ENCODE assay signal across 1 cellular context in genomic region chr7:155644178-155644970, GRCh38.
TF ChIP-seq lines count a peak whose summit lies in the region.

A gene with protein sequence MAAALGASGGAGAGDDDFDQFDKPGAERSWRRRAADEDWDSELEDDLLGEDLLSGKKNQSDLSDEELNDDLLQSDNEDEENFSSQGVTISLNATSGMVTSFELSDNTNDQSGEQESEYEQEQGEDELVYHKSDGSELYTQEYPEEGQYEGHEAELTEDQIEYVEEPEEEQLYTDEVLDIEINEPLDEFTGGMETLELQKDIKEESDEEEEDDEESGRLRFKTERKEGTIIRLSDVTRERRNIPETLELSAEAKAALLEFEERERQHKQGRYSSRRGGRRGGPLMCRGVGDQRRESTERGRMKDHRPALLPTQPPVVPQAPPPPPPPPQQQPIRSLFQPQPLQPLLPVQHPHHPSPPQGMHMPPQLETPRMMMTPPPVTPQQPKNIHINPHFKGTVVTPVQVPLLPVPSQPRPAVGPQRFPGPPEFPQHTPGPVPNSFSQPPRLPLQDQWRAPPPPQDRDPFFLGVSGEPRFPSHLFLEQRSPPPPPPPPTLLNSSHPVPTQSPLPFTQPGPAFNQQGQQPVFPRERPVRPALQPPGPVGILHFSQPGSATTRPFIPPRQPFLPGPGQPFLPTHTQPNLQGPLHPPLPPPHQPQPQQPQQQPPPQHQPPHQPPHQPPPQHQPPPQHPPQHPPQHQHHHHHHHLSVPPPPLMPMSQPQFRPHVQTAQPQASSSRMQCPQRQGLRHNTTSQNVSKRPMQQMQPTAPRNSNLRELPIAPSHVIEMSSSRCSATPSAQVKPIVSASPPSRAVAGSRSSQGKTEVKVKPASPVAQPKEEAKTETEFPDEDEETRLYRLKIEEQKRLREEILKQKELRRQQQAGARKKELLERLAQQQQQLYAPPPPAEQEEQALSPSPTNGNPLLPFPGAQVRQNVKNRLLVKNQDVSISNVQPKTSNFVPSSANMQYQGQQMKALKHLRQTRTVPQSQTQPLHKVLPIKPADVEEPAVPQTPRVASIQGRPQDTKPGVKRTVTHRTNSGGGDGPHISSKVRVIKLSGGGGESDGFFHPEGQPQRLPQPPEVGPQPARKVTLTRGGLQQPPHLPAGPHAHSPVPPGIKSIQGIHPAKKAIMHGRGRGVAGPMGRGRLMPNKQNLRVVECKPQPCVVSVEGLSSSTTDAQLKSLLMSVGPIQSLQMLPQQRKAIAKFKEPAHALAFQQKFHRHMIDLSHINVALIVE (plus strand): TSS chr7:155644661. CDS start chr7:155644877, 216 bp downstream.

TF ChIP-seq in HepG2, 621 proteins besides CTCF, POLR2A, EP300 and RAD21 (continued from another document and continues in another):
- TF ChIP-seq, protein P1, sequence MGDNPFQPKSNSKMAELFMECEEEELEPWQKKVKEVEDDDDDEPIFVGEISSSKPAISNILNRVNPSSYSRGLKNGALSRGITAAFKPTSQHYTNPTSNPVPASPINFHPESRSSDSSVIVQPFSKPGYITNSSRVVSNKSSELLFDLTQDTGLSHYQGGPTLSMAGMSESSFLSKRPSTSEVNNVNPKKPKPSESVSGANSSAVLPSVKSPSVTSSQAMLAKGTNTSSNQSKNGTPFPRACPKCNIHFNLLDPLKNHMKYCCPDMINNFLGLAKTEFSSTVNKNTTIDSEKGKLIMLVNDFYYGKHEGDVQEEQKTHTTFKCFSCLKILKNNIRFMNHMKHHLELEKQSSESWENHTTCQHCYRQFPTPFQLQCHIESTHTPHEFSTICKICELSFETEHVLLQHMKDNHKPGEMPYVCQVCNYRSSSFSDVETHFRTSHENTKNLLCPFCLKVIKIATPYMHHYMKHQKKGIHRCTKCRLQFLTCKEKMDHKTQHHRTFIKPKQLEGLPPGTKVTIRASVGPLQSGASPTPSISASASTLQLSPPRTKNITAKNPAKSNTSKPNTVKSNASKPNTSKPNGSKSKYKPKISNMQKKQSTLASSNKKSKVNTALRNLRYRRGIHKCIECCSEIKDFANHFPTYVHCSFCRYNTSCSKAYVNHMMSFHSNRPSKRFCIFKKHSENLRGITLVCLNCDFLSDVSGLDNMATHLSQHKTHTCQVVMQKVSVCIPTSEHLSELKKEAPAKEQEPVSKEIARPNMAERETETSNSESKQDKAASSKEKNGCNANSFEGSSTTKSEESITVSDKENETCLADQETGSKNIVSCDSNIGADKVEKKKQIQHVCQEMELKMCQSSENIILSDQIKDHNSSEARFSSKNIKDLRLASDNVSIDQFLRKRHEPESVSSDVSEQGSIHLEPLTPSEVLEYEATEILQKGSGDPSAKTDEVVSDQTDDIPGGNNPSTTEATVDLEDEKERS (CRISPR knock-in tag; IDR thresholded peaks at IDR 0.05): peak; percentile 63; the same call in 1 of the 2 replicates
- TF ChIP-seq ZNF383 (CRISPR knock-in tag; IDR thresholded peaks at IDR 0.05; ENCODE audit: borderline replicate concordance) (no peak), ZBTB20 (CRISPR knock-in tag; IDR thresholded peaks at IDR 0.05; ENCODE audit: borderline replicate concordance, low read depth) (no peak), RBFOX2 (IDR thresholded peaks at IDR 0.05; ENCODE audit: low read depth, low read length) (peak; percentile 90), ZNF674 (CRISPR knock-in tag; IDR thresholded peaks at IDR 0.05; ENCODE audit: low read depth) (peak; percentile 83; the same call in 1 of the 2 replicates), ZNF124 (CRISPR knock-in tag; IDR thresholded peaks at IDR 0.05) (peak; percentile 52; the same call in 1 of the 2 replicates), ZNF547 (CRISPR knock-in tag; IDR thresholded peaks at IDR 0.05) (peak; percentile 95), GATAD2A (CRISPR knock-in tag; IDR thresholded peaks at IDR 0.05) (peak; percentile 38; the same call in 1 of the 2 replicates), ETV5 (CRISPR knock-in tag; IDR thresholded peaks at IDR 0.05; ENCODE audit: borderline replicate concordance) (no peak; the same call in none of the 2 replicates), BHLHE40 (IDR thresholded peaks at IDR 0.05; ENCODE audit: low read length) (no peak), ZC3H13 (CRISPR knock-in tag; IDR thresholded peaks at IDR 0.05) (peak; percentile 88), MAFK (conservative IDR thresholded peaks at IDR 0.05 in 1 of 2, IDR thresholded peaks at IDR 0.05 in 1 of 2; ENCODE audit: low read length in 2 of 2) (no peak), MAZ (IDR thresholded peaks at IDR 0.05; ENCODE audit: borderline replicate concordance, low read depth, low read length) (no peak), MAZ (CRISPR knock-in tag; IDR thresholded peaks at IDR 0.05; ENCODE audit: low read depth) (peak; percentile 63; the same call in 1 of the 2 replicates), ZNF207 (IDR thresholded peaks at IDR 0.05; ENCODE audit: borderline replicate concordance) (no peak), SCMH1 (CRISPR knock-in tag; IDR thresholded peaks at IDR 0.05; ENCODE audit: borderline replicate concordance) (no peak), ZNF713 (CRISPR knock-in tag; IDR thresholded peaks at IDR 0.05) (no peak), ZBTB3 (CRISPR knock-in tag; IDR thresholded peaks at IDR 0.05; ENCODE audit: borderline replicate concordance, low read depth) (no peak), CBX5 (CRISPR knock-in tag; IDR thresholded peaks at IDR 0.05; ENCODE audit: borderline replicate concordance) (0 out of 2 replicates have a peak, but pooled peaks have one; percentile 42), ZNF543 (CRISPR knock-in tag; IDR thresholded peaks at IDR 0.05) (no peak), ATF7-NPFF (CRISPR knock-in tag; IDR thresholded peaks at IDR 0.05; ENCODE audit: low read depth) (no peak; the same call in none of the 2 replicates), HNF4A (CRISPR knock-in tag; IDR thresholded peaks at IDR 0.05) (peak; percentile 68), ZNF549 (CRISPR knock-in tag; IDR thresholded peaks at IDR 0.05) (no peak), ZFP90 (CRISPR knock-in tag; IDR thresholded peaks at IDR 0.05; ENCODE audit: borderline replicate concordance) (peak; percentile 81), HOXD1 (CRISPR knock-in tag; IDR thresholded peaks at IDR 0.05) (0 out of 2 replicates have a peak, but pooled peaks have one; percentile 29), ZSCAN9 (CRISPR knock-in tag; IDR thresholded peaks at IDR 0.05; ENCODE audit: borderline replicate concordance) (peak; percentile 44; the same call in 1 of the 2 replicates), ZNF329 (CRISPR knock-in tag; IDR thresholded peaks at IDR 0.05; ENCODE audit: low read depth) (peak; percentile 58; the same call in 1 of the 2 replicates), ZNF234 (CRISPR knock-in tag; conservative IDR thresholded peaks at IDR 0.05) (peak; percentile 69; the same call in 1 of the 2 replicates)
- TF ChIP-seq, protein P2, sequence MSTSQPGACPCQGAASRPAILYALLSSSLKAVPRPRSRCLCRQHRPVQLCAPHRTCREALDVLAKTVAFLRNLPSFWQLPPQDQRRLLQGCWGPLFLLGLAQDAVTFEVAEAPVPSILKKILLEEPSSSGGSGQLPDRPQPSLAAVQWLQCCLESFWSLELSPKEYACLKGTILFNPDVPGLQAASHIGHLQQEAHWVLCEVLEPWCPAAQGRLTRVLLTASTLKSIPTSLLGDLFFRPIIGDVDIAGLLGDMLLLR (CRISPR knock-in tag; IDR thresholded peaks at IDR 0.05): no peak
- TF ChIP-seq, protein P3, sequence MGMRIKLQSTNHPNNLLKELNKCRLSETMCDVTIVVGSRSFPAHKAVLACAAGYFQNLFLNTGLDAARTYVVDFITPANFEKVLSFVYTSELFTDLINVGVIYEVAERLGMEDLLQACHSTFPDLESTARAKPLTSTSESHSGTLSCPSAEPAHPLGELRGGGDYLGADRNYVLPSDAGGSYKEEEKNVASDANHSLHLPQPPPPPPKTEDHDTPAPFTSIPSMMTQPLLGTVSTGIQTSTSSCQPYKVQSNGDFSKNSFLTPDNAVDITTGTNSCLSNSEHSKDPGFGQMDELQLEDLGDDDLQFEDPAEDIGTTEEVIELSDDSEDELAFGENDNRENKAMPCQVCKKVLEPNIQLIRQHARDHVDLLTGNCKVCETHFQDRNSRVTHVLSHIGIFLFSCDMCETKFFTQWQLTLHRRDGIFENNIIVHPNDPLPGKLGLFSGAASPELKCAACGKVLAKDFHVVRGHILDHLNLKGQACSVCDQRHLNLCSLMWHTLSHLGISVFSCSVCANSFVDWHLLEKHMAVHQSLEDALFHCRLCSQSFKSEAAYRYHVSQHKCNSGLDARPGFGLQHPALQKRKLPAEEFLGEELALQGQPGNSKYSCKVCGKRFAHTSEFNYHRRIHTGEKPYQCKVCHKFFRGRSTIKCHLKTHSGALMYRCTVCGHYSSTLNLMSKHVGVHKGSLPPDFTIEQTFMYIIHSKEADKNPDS (CRISPR knock-in tag; IDR thresholded peaks at IDR 0.05): 0 out of 2 replicates have a peak, but pooled peaks have one; percentile 80
- TF ChIP-seq, protein P4, sequence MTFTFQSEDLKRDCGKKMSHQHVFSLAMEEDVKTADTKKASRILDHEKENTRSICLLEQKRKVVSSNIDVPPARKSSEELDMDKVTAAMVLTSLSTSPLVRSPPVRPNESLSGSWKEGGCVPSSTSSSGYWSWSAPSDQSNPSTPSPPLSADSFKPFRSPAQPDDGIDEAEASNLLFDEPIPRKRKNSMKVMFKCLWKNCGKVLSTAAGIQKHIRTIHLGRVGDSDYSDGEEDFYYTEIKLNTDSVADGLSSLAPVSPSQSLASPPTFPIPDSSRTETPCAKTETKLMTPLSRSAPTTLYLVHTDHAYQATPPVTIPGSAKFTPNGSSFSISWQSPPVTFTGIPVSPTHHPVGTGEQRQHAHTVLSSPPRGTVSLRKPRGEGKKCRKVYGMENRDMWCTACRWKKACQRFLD (CRISPR knock-in tag; IDR thresholded peaks at IDR 0.05; ENCODE audit: borderline replicate concordance): no peak
- TF ChIP-seq, protein P5, sequence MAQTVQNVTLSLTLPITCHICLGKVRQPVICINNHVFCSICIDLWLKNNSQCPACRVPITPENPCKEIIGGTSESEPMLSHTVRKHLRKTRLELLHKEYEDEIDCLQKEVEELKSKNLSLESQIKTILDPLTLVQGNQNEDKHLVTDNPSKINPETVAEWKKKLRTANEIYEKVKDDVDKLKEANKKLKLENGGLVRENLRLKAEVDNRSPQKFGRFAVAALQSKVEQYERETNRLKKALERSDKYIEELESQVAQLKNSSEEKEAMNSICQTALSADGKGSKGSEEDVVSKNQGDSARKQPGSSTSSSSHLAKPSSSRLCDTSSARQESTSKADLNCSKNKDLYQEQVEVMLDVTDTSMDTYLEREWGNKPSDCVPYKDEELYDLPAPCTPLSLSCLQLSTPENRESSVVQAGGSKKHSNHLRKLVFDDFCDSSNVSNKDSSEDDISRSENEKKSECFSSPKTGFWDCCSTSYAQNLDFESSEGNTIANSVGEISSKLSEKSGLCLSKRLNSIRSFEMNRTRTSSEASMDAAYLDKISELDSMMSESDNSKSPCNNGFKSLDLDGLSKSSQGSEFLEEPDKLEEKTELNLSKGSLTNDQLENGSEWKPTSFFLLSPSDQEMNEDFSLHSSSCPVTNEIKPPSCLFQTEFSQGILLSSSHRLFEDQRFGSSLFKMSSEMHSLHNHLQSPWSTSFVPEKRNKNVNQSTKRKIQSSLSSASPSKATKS (CRISPR knock-in tag; IDR thresholded peaks at IDR 0.05): no peak; the same call in 1 of the 2 replicates
- TF ChIP-seq, protein P6, sequence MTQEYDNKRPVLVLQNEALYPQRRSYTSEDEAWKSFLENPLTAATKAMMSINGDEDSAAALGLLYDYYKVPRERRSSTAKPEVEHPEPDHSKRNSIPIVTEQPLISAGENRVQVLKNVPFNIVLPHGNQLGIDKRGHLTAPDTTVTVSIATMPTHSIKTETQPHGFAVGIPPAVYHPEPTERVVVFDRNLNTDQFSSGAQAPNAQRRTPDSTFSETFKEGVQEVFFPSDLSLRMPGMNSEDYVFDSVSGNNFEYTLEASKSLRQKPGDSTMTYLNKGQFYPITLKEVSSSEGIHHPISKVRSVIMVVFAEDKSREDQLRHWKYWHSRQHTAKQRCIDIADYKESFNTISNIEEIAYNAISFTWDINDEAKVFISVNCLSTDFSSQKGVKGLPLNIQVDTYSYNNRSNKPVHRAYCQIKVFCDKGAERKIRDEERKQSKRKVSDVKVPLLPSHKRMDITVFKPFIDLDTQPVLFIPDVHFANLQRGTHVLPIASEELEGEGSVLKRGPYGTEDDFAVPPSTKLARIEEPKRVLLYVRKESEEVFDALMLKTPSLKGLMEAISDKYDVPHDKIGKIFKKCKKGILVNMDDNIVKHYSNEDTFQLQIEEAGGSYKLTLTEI (CRISPR knock-in tag; conservative IDR thresholded peaks at IDR 0.05): no peak; the same call in 1 of the 2 replicates
- TF ChIP-seq, protein P7, sequence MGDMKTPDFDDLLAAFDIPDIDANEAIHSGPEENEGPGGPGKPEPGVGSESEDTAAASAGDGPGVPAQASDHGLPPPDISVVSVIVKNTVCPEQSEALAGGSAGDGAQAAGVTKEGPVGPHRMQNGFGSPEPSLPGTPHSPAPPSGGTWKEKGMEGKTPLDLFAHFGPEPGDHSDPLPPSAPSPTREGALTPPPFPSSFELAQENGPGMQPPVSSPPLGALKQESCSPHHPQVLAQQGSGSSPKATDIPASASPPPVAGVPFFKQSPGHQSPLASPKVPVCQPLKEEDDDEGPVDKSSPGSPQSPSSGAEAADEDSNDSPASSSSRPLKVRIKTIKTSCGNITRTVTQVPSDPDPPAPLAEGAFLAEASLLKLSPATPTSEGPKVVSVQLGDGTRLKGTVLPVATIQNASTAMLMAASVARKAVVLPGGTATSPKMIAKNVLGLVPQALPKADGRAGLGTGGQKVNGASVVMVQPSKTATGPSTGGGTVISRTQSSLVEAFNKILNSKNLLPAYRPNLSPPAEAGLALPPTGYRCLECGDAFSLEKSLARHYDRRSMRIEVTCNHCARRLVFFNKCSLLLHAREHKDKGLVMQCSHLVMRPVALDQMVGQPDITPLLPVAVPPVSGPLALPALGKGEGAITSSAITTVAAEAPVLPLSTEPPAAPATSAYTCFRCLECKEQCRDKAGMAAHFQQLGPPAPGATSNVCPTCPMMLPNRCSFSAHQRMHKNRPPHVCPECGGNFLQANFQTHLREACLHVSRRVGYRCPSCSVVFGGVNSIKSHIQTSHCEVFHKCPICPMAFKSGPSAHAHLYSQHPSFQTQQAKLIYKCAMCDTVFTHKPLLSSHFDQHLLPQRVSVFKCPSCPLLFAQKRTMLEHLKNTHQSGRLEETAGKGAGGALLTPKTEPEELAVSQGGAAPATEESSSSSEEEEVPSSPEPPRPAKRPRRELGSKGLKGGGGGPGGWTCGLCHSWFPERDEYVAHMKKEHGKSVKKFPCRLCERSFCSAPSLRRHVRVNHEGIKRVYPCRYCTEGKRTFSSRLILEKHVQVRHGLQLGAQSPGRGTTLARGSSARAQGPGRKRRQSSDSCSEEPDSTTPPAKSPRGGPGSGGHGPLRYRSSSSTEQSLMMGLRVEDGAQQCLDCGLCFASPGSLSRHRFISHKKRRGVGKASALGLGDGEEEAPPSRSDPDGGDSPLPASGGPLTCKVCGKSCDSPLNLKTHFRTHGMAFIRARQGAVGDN (CRISPR knock-in tag; IDR thresholded peaks at IDR 0.05): peak; percentile 92
